Comparison of ENCODE assay signal across 8 cellular contexts in genomic region chr5:160119905-160120266, GRCh38. TPM values are rescaled to one million over a fixed set of nuclear protein-coding genes. Genes with fewer than 3 reads are reported as not detected.
DNase-seq lines count a peak whose midpoint lies in the region; TF ChIP-seq lines count a peak whose summit lies in the region.

No MANE protein-coding gene starts in this region.

- peaks cover 7% of the 10 kb centered on the region for H3K27me3 Mint-ChIP-seq in glutamatergic neuron (ENCODE audit: unreplicated experiment)

- CTCF ChIA-PET in RWPE1 (lab: Yijun Ruan, JAX) = no interaction called here

- peak; percentile 49 for TF ChIP-seq CTCF in left ventricle myocardium inferior (IDR thresholded peaks at IDR 0.05; ENCODE audit: borderline replicate concordance)
- no peak for TF ChIP-seq CTCF in NB4 (IDR thresholded peaks at IDR 0.05; ENCODE audit: low read depth, low read length)
- no peak for TF ChIP-seq CTCF in glutamatergic neuron (IDR thresholded peaks at IDR 0.05; ENCODE audit: partially characterized antibody, unreplicated experiment)
- TF ChIP-seq CTCF in vagina (IDR thresholded peaks at IDR 0.05) = peak in 2 of 3 experiments; percentile 6 to 17
- TF ChIP-seq CTCF in RWPE1 (conservative IDR thresholded peaks at IDR 0.05; ENCODE audit: low read depth) = no peak

- H3K27me3 ChIP-seq in left ventricle myocardium inferior (ENCODE audit: low read depth) = no peaks in the 10 kb centered on the region
- H3K27me3 ChIP-seq in vagina = no peaks in the 10 kb centered on the region

- H3K27ac ChIP-seq in left ventricle myocardium inferior (replicated peaks) (peak overlapping the region; percentile 53), vagina (no peak overlapping the region), RWPE1 (no peak overlapping the region)

- H3K4me3 ChIP-seq in left ventricle myocardium inferior = peak overlapping the region; percentile 42
- H3K4me3 ChIP-seq in NB4 (ENCODE audit: low read depth, low read length) = peak overlapping the region; percentile 51
- H3K4me3 ChIP-seq in vagina = peak overlapping the region in 1 of 2 donors; percentile 9

- no peaks in the 10 kb centered on the region for H3K9me3 ChIP-seq in left ventricle myocardium inferior (replicated peaks)
- H3K9me3 ChIP-seq in vagina = no peaks in the 10 kb centered on the region

- intact Hi-C loops in left ventricle myocardium inferior (cut with micrococcal nuclease) (no loop called here), cardiac septum (cut with DNase I) (loop anchor here (5.0 kb wide), 2 partner anchors 47 to 88 kb away; no protein-coding TSS in a partner anchor), vagina (cut with DNase I) (loop anchor here (10.0 kb wide), 1 partner anchor 275 kb away; no protein-coding TSS in a partner anchor)

- no peak for DNase-seq in left ventricle myocardium inferior
- DNase-seq in cardiac septum (ENCODE audit: low spot score) = no peak
- no peak for DNase-seq in NB4 (ENCODE audit: low read depth)
- no peak for DNase-seq in glutamatergic neuron
- DNase-seq in vagina (ENCODE audit: extremely low spot score in 2 of 2) = no peak
- no peak for DNase-seq in NK-92 treated with Interleukin-12 subunit alpha and Interleukin-12 subunit beta, amount 100 ng/mL, for 24 hours (lab: John Stamatoyannopoulos, UW)
- DNase-seq in stimulated activated CD4-positive, alpha-beta T cell treated with anti-CD3 and anti-CD28 coated beads, Interleukin-2, amount 100 ng/mL, for 24 hours = no peak
- no peak for DNase-seq in RWPE1 (ENCODE audit: low spot score)

- POLR2A ChIA-PET in RWPE1 (lab: Yijun Ruan, JAX; ENCODE audit: low non-redundant PET) = no interaction called here

- peak overlapping the region; percentile 98 for H3K4me3 Mint-ChIP-seq in glutamatergic neuron (ENCODE audit: unreplicated experiment)

- H3K36me3 Mint-ChIP-seq in glutamatergic neuron (ENCODE audit: unreplicated experiment) = no peaks in the 10 kb centered on the region

- TF ChIP-seq POLR2A in NB4 (IDR thresholded peaks at IDR 0.05; ENCODE audit: extremely low read depth, insufficient read length) (no peak), vagina (IDR thresholded peaks at IDR 0.05) (no peak)

- H3K36me3 ChIP-seq in left ventricle myocardium inferior (peaks cover 25% of the 10 kb centered on the region), vagina (peaks cover 0 to 17% of the 10 kb centered on the region in 2 donors)

- H3K4me1 Mint-ChIP-seq in glutamatergic neuron (ENCODE audit: low read depth, unreplicated experiment) = peaks cover 7% of the 10 kb centered on the region

- H3K4me1 ChIP-seq in left ventricle myocardium inferior = peaks cover 30% of the 10 kb centered on the region
- H3K4me1 ChIP-seq in vagina = peaks cover 22% of the 10 kb centered on the region

- peak overlapping the region; percentile 96 for H3K27ac Mint-ChIP-seq in glutamatergic neuron (ENCODE audit: unreplicated experiment)

- H3K9me3 Mint-ChIP-seq in glutamatergic neuron (ENCODE audit: unreplicated experiment) = peaks cover 10% of the 10 kb centered on the region

RNA-seq across cellular contexts. Expression of gene PWWP2A, which starts 0.6 kb away (rescaled TPM):
- total RNA-seq in left ventricle myocardium inferior (9.9 TPM), cardiac septum (11.7 TPM), glutamatergic neuron (ENCODE audit: unreplicated experiment) (75.7 TPM), vagina (19.9 TPM)

Comparison
In these comparisons a context has a peak if more than half of its experiments do, and no peak if none do; other contexts are left out.
1. CTCF ChIP-seq: peak in left ventricle myocardium inferior (single experiment) and vagina (2 of 3); none in NB4 (single experiment), glutamatergic neuron (single experiment) and RWPE1 (single experiment).